Comparison of ENCODE assay signal across 15 cellular contexts in the genomic region with DNA sequence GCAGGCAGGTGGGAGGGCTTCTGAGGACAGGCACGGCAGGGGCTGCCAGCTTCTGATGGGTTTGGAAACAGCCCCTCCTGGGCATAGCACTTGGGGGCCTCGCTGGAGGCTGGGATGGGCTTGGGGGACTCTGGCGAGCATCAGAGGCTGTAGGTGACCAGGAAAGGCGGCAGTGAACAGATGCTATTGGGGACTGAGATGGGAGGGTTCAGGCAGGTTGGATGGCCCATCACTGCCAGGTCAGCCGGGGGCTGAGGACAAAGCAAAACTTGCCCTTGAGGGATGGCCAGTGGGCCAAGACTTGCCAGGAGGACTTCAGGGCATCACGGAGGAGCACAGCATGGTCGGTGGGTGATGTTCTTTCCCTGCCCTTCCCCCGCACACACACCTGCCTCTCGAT. TPM values are rescaled to one million over a fixed set of nuclear protein-coding genes. Genes with fewer than 3 reads are reported as not detected.
DNase-seq lines count a peak whose midpoint lies in the region; ATAC-seq and TF ChIP-seq lines count a peak whose summit lies in the region.
"Had no signal": no experiment of that assay in that cellular context is flagged by ENCODE, and none has a peak within 500 bp of the region (broad histone marks: within the 10 kb centered on the region; RNA-seq: fewer than 3 reads in every experiment).

No MANE protein-coding gene starts in this region.

- no peak overlapping the region for H3K4ac ChIP-seq in neuronal stem cell (ENCODE audit: low read length)

- no peaks in the 10 kb centered on the region for H3K9me3 ChIP-seq in neuronal stem cell (replicated peaks in 1 of 2; ENCODE audit: control insufficient read depth in 2 of 2, insufficient read depth in 1 of 2, low read depth in 1 of 2, low read length in 2 of 2)
- H3K9me3 ChIP-seq in uterus, result no peaks in the 10 kb centered on the region
- H3K9me3 ChIP-seq: BE2C had no signal

- no peak overlapping the region for H3K9ac ChIP-seq in neuronal stem cell (ENCODE audit: low read depth, low read length, poor library complexity)

- DNase-seq in GM23338 (ENCODE audit: low spot score) (no peak), WTC11 (ENCODE audit: low spot score) (no peak), epithelial cell of proximal tubule (ENCODE audit: low read depth) (no peak), neuronal stem cell (ENCODE audit: low spot score) (no peak), left lobe of liver (ENCODE audit: low spot score) (no peak), foreskin melanocyte (no peak), mucosa of gallbladder (ENCODE audit: low spot score) (no peak), uterus (no peak)
- DNase-seq: BE2C; CD8-positive, alpha-beta memory T cell; DMS 273 treated with DMSO at 0.1 percent for 48 hours; IMR-90; MV-4-11; NCI-H1417 treated with DMSO at 0.1 percent for 48 hours; NCI-H2029 had no signal

- H3K36me3 Mint-ChIP-seq in GM23338 (ENCODE audit: low read depth) (peaks cover 55% of the 10 kb centered on the region), WTC11 (peaks cover 13% of the 10 kb centered on the region)
- H3K36me3 Mint-ChIP-seq: CD8-positive, alpha-beta memory T cell had no signal

- H3K27me3 ChIP-seq in GM23338 (ENCODE audit: insufficient read depth) (no peaks in the 10 kb centered on the region), neuronal stem cell (ENCODE audit: control insufficient read depth in 3 of 3, insufficient read depth in 3 of 3, low read depth in 1 of 3, low read length in 3 of 3) (no peaks in the 10 kb centered on the region), uterus (no peaks in the 10 kb centered on the region)

- no peak overlapping the region for H4K8ac ChIP-seq in neuronal stem cell (ENCODE audit: low read depth, low read length)

- H3K18ac ChIP-seq in neuronal stem cell (ENCODE audit: low read length), result no peak overlapping the region

- H3F3A ChIP-seq in GM23338 (replicated peaks; ENCODE audit: low read depth), result peaks cover 9% of the 10 kb centered on the region

- H2AFZ ChIP-seq in GM23338 (no peak overlapping the region), neuronal stem cell (ENCODE audit: low read length) (no peak overlapping the region)

- peak overlapping the region; percentile 92 for H3K23ac ChIP-seq in neuronal stem cell (ENCODE audit: low read depth, low read length, poor library complexity)

- peak overlapping the region; percentile 13; the same call in 1 of the 3 replicates for H3K4me3 Mint-ChIP-seq in GM23338
- H3K4me3 Mint-ChIP-seq in WTC11, result peak overlapping the region; percentile 14; the same call in 1 of the 2 replicates
- H3K4me3 Mint-ChIP-seq: CD8-positive, alpha-beta memory T cell had no signal

- H3K27ac Mint-ChIP-seq in GM23338 (peak overlapping the region; percentile 95), WTC11 (peak overlapping the region; percentile 90)
- H3K27ac Mint-ChIP-seq: CD8-positive, alpha-beta memory T cell had no signal

- ATAC-seq in GM23338 (no peak), WTC11 (no peak), left lobe of liver (no peak)

- no peak overlapping the region for H3K14ac ChIP-seq in neuronal stem cell (ENCODE audit: low read length)

- H2AK5ac ChIP-seq in neuronal stem cell (ENCODE audit: low read depth, low read length), result no peak overlapping the region

- intact Hi-C loops in uterus (cut with DNase I; ENCODE audit: low total_unique reads), result no loop called here

- H4K20me1 ChIP-seq in GM23338 (replicated peaks; ENCODE audit: insufficient read depth), result 0 out of 2 replicates have a peak, but pooled peaks cover 4% of the 10 kb centered on the region

- H3K4me1 ChIP-seq in GM23338 (ENCODE audit: insufficient read depth), result peaks cover 49% of the 10 kb centered on the region
- peaks cover 0 to 12% of the 10 kb centered on the region in 2 donors for H3K4me1 ChIP-seq in neuronal stem cell (ENCODE audit: control insufficient read depth in 2 of 2, insufficient read depth in 1 of 2, low read depth in 1 of 2, low read length in 2 of 2)
- no peaks in the 10 kb centered on the region for H3K4me1 ChIP-seq in uterus

- CTCF ChIA-PET in WTC11 (lab: Charles Lee), result interaction anchor here (0.7 kb wide), 1 partner anchor 234 kb away, joined by 4 read pairs; no protein-coding TSS in a partner anchor

- no peak overlapping the region for H2BK12ac ChIP-seq in neuronal stem cell (ENCODE audit: low read length)

- H3K9me3 Mint-ChIP-seq in GM23338, result no peaks in the 10 kb centered on the region; the same call in 2 of the 3 replicates
- H3K9me3 Mint-ChIP-seq in WTC11, result no peaks in the 10 kb centered on the region
- H3K9me3 Mint-ChIP-seq: CD8-positive, alpha-beta memory T cell had no signal

- peaks cover 11% of the 10 kb centered on the region for H3K79me1 ChIP-seq in neuronal stem cell (ENCODE audit: low read depth, low read length)

- no peaks in the 10 kb centered on the region; the same call in 1 of the 2 replicates for H3K36me3 ChIP-seq in GM23338 (ENCODE audit: insufficient read depth)
- H3K36me3 ChIP-seq in neuronal stem cell (replicated peaks in 1 of 2; ENCODE audit: control insufficient read depth in 2 of 2, insufficient read depth in 2 of 2, low read length in 2 of 2), result peaks cover 31 to 39% of the 10 kb centered on the region in 2 donors
- no peaks in the 10 kb centered on the region for H3K36me3 ChIP-seq in uterus
- H3K36me3 ChIP-seq: BE2C had no signal

- POLR2A ChIA-PET in WTC11 (lab: Charles Lee), result no interaction called here

- peak overlapping the region; percentile 36 for H3K4me2 ChIP-seq in GM23338
- H3K4me2 ChIP-seq in neuronal stem cell (ENCODE audit: insufficient read depth, low read length, poor library complexity, severe bottlenecking), result no peak overlapping the region

- H3K9me2 ChIP-seq in GM23338 (ENCODE audit: insufficient read depth), result no peaks in the 10 kb centered on the region

- H2BK5ac ChIP-seq in neuronal stem cell (ENCODE audit: low read length), result peak overlapping the region; percentile 69

- H2BK120ac ChIP-seq in neuronal stem cell (ENCODE audit: low read depth, low read length), result no peak overlapping the region

- H3K79me2 ChIP-seq in GM23338 (replicated peaks; ENCODE audit: insufficient read depth), result peaks cover 15% of the 10 kb centered on the region

- H3K4me1 Mint-ChIP-seq in GM23338, result peaks cover 65% of the 10 kb centered on the region
- H3K4me1 Mint-ChIP-seq in WTC11, result peaks cover 58% of the 10 kb centered on the region
- H3K4me1 Mint-ChIP-seq: CD8-positive, alpha-beta memory T cell had no signal

- peaks cover 27% of the 10 kb centered on the region for H3K27me3 Mint-ChIP-seq in GM23338 (ENCODE audit: insufficient read depth, low read depth, poor library complexity)
- H3K27me3 Mint-ChIP-seq in WTC11 (ENCODE audit: low read depth), result no peaks in the 10 kb centered on the region; the same call in 1 of the 2 replicates

- TF ChIP-seq POLR2A in uterus (IDR thresholded peaks at IDR 0.05), result no peak

- no peak overlapping the region for H2BK15ac ChIP-seq in neuronal stem cell (ENCODE audit: low read length)

- no peak for TF ChIP-seq CTCF in GM23338 (conservative IDR thresholded peaks at IDR 0.05; ENCODE audit: low read depth in 2 of 2)
- no peak for TF ChIP-seq CTCF in WTC11 (IDR thresholded peaks at IDR 0.05)
- TF ChIP-seq CTCF in epithelial cell of proximal tubule (conservative IDR thresholded peaks at IDR 0.05; ENCODE audit: low read depth, low read length), result no peak
- TF ChIP-seq CTCF in uterus (IDR thresholded peaks at IDR 0.05), result no peak

- H3K27ac ChIP-seq in GM23338 (ENCODE audit: low read depth) (peak overlapping the region; percentile 77), neuronal stem cell (replicated peaks; ENCODE audit: low read length) (no peak overlapping the region), uterus (no peak overlapping the region)

- H4K91ac ChIP-seq in neuronal stem cell (ENCODE audit: low read depth, low read length, poor library complexity), result no peak overlapping the region

- no CpG with 5 or more reads among the region's 9 CpGs for WGBS in neuronal stem cell (ENCODE audit: extremely low coverage in 2 of 2, insufficient read length in 2 of 2, insufficient replicate concordance in 1 of 2), 2 donors

- H3K4me3 ChIP-seq in GM23338 (no peak overlapping the region; the same call in 1 of the 2 replicates), epithelial cell of proximal tubule (ENCODE audit: low read depth, low read length) (peak overlapping the region; percentile 10), neuronal stem cell (ENCODE audit: low read length in 2 of 2) (no peak overlapping the region), uterus (no peak overlapping the region)

TF ChIP-seq in GM23338, 12 proteins besides CTCF, POLR2A, EP300 and RAD21:
- TF ChIP-seq EZH2phosphoT487 (IDR thresholded peaks at IDR 0.05; ENCODE audit: unreplicated experiment) (no peak), CREB1 (CRISPR knock-in tag; IDR thresholded peaks at IDR 0.05; ENCODE audit: low read depth) (no peak), NANOG (IDR thresholded peaks at IDR 0.05; ENCODE audit: borderline replicate concordance) (no peak)

TF ChIP-seq in WTC11, 78 proteins besides CTCF, POLR2A, EP300 and RAD21 (continues in another document):
- TF ChIP-seq SMAD4 (CRISPR knock-in tag; IDR thresholded peaks at IDR 0.05) (no peak), GTF2I (CRISPR knock-in tag; conservative IDR thresholded peaks at IDR 0.05) (no peak), ZNF232 (CRISPR knock-in tag; IDR thresholded peaks at IDR 0.05) (no peak)

RNA-seq across cellular contexts. Expression of a gene that starts 6.7 kb away (rescaled TPM):
- 82.6 and 87.8 TPM in 2 replicates for total RNA-seq in GM23338 (2014; rRNA removed; shearing (Covaris generic))
- polyA plus RNA-seq in GM23338 (2016; fragmentation: Nextera tagmentation; extraction: Ambion mirVana), result 75.8 and 76.4 TPM in 2 replicates
- total RNA-seq in WTC11 (2021) (103 to 109 TPM (median 106 TPM) in 3 replicates), epithelial cell of proximal tubule (52.5 and 71.6 TPM in 2 replicates), left lobe of liver (0.83 TPM), mucosa of gallbladder (7.0 TPM), uterus (10 to 100 TPM in 3 of 4 donors, 1 to 10 TPM in 1; 4.9 to 27.3 (median 16.8) TPM)
- polyA plus RNA-seq in neuronal stem cell (2013, experiment 1 of 2), result 90.6 TPM
- 91.1 TPM for polyA plus RNA-seq in neuronal stem cell (2013, experiment 2 of 2)
- polyA plus RNA-seq: CD8-positive, alpha-beta memory T cell had no signal

RNA-seq across cellular contexts. Expression of a gene that starts 22.4 kb away (rescaled TPM):
- total RNA-seq in GM23338 (2014; rRNA removed; shearing (Covaris generic)), result 33.3 and 57.0 TPM in 2 replicates
- 36.0 and 44.5 TPM in 2 replicates for polyA plus RNA-seq in GM23338 (2016; fragmentation: Nextera tagmentation; extraction: Ambion mirVana)
- total RNA-seq in WTC11 (2021) (39.9 to 42.8 TPM (median 41.8 TPM) in 3 replicates), epithelial cell of proximal tubule (18.5 and 37.2 TPM in 2 replicates), left lobe of liver (21.9 TPM), mucosa of gallbladder (52.1 TPM), uterus (10 to 100 TPM; 13.2 to 75.8 (median 49.0) TPM)
- polyA plus RNA-seq in neuronal stem cell (2013, experiment 1 of 2), result 22.4 TPM
- polyA plus RNA-seq in neuronal stem cell (2013, experiment 2 of 2), result 21.0 TPM
